20 cellular contexts compared by ENCODE assay signal in the genomic region with DNA sequence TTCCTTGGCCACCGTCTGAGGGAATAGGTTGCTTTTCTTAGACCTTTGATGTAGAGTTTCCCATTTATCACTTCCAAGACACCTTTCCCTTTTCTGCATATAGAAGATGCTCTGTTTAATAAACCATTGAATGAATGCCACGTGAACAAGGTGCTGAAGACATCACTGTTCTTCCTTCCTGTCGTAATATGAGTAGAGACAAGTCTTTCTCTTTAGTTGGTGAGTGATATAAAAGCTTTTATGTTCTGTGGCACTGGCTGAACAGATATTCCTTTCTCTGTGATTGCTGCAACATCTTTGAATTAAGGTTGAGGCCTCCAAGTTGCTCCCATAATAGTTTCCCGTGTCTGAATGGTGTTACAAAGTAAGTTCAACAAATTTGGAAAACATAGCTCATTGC. TPM values are rescaled to one million over a fixed set of nuclear protein-coding genes. Genes with fewer than 3 reads are reported as not detected.
DNase-seq lines count a peak whose midpoint lies in the region; TF ChIP-seq lines count a peak whose summit lies in the region.
"Had no signal": no experiment of that assay in that cellular context is flagged by ENCODE, and none has a peak within 500 bp of the region (broad histone marks: within the 10 kb centered on the region; RNA-seq: fewer than 3 reads in every experiment).

No MANE protein-coding gene starts in this region.

- peak overlapping the region; percentile 52 for H3K27ac Mint-ChIP-seq in activated CD4-positive, alpha-beta T cell treated with anti-CD3 and anti-CD28 coated beads, Interleukin-2, amount 10 ng/mL, durations not matched to agents 7 days and 5 days
- H3K27ac Mint-ChIP-seq: nephron had no signal

- in situ Hi-C loops in SK-MEL-5 (cut with HindIII; ENCODE audit: low pct_unique_long_range_greater_than_20kb, low sequenced_read_pairs), result no loop called here

- TF ChIP-seq CTCF in neural cell (IDR thresholded peaks at IDR 0.05; ENCODE audit: poor library complexity, severe bottlenecking) (no peak), colonic mucosa (IDR thresholded peaks at IDR 0.05) (no peak)

- peak overlapping the region; percentile 31 for H3K4me2 ChIP-seq in neural cell (ENCODE audit: low read length)
- H3K4me2 ChIP-seq: BLaER1 treated with 17β-estradiol and CSF1 and Interleukin-3, amounts not matched to agents 10 nM and 100 nM had no signal

- CTCF ChIA-PET in activated CD4-positive, alpha-beta T cell treated with anti-CD3 and anti-CD28 coated beads, Interleukin-2, amount 10 ng/mL, durations not matched to agents 7 days and 5 days (lab: Charles Lee), result interaction anchor here (0.7 to 1.6 kb wide), 3 partner anchors 23 to 135 kb away, joined by 4 to 7 read pairs (median 4); no protein-coding TSS in a partner anchor

- H3K4me1 ChIP-seq in adipocyte (ENCODE audit: control insufficient read depth, insufficient read depth, low read length) (peaks cover 65% of the 10 kb centered on the region), colonic mucosa (no peaks in the 10 kb centered on the region)

- H3K4me3 ChIP-seq in adipocyte (ENCODE audit: low read length), result no peak overlapping the region
- no peak overlapping the region for H3K4me3 ChIP-seq in neural cell (ENCODE audit: low read length)
- no peak overlapping the region for H3K4me3 ChIP-seq in colonic mucosa
- H3K4me3 ChIP-seq: BLaER1 treated with 17β-estradiol and CSF1 and Interleukin-3, amounts not matched to agents 10 nM and 100 nM; dorsolateral prefrontal cortex; lung; spleen had no signal

- H3K27me3 Mint-ChIP-seq in activated CD4-positive, alpha-beta T cell treated with anti-CD3 and anti-CD28 coated beads, Interleukin-2, amount 10 ng/mL, durations not matched to agents 7 days and 5 days, result no peaks in the 10 kb centered on the region

- H3K27ac ChIP-seq in neural cell (ENCODE audit: low read length), result no peak overlapping the region
- H3K27ac ChIP-seq in colonic mucosa, result no peak overlapping the region
- H3K27ac ChIP-seq: BLaER1 treated with 17β-estradiol and CSF1 and Interleukin-3, amounts not matched to agents 10 nM and 100 nM; dorsolateral prefrontal cortex had no signal

- H4K20me1 ChIP-seq in neural cell (ENCODE audit: insufficient read depth), result no peaks in the 10 kb centered on the region

- no peak overlapping the region for H3K4me3 Mint-ChIP-seq in activated CD4-positive, alpha-beta T cell treated with anti-CD3 and anti-CD28 coated beads, Interleukin-2, amount 10 ng/mL, durations not matched to agents 7 days and 5 days
- H3K4me3 Mint-ChIP-seq: nephron had no signal

- H3K36me3 Mint-ChIP-seq in activated CD4-positive, alpha-beta T cell treated with anti-CD3 and anti-CD28 coated beads, Interleukin-2, amount 10 ng/mL, durations not matched to agents 7 days and 5 days (ENCODE audit: low read depth), result peaks cover 46% of the 10 kb centered on the region

- TF ChIP-seq RAD21 in neural cell (conservative IDR thresholded peaks at IDR 0.05), result no peak

- no peak for DNase-seq in activated CD4-positive, alpha-beta T cell treated with anti-CD3 and anti-CD28 coated beads, Interleukin-2, amount 10 ng/mL, durations not matched to agents 7 days and 5 days
- no peak for DNase-seq in activated CD4-positive, alpha-beta T cell treated with anti-CD3 and anti-CD28 coated beads for 4 hours
- peak; percentile 91 for DNase-seq in SK-MEL-5 (ENCODE audit: low read depth, low spot score)
- no peak for DNase-seq in adipocyte (ENCODE audit: low read depth)
- DNase-seq in NCI-H748 treated with DMSO at 0.1 percent for 48 hours (lab: John Stamatoyannopoulos, UW), result no peak
- DNase-seq in colonic mucosa, result no peak
- no peak for DNase-seq in H4 (ENCODE audit: low spot score)
- DNase-seq: activated CD4-positive, alpha-beta T cell treated with anti-CD3 and anti-CD28 coated beads, Interleukin-2, amount 50 U/mL, for 4 hours; activated gamma-delta T cell treated with Interleukin-2 at 50 U/mL for 16 hours; DMS79 treated with DMSO at 0.1 percent for 48 hours; dorsolateral prefrontal cortex; GOT3; NCI-H1092; NCI-H2107; NCI-H774; spleen had no signal

- no peaks in the 10 kb centered on the region for H3K79me2 ChIP-seq in neural cell (replicated peaks; ENCODE audit: insufficient read depth, low read length)

- TF ChIP-seq EP300 in neural cell (conservative IDR thresholded peaks at IDR 0.05; ENCODE audit: poor library complexity, severe bottlenecking), result no peak

- peaks cover 73% of the 10 kb centered on the region for H3K4me1 Mint-ChIP-seq in activated CD4-positive, alpha-beta T cell treated with anti-CD3 and anti-CD28 coated beads, Interleukin-2, amount 10 ng/mL, durations not matched to agents 7 days and 5 days

- POLR2A ChIA-PET in activated CD4-positive, alpha-beta T cell treated with anti-CD3 and anti-CD28 coated beads, Interleukin-2, amount 10 ng/mL, durations not matched to agents 7 days and 5 days (lab: Charles Lee), result no interaction called here

- H3K9me3 ChIP-seq in adipocyte (ENCODE audit: control insufficient read depth, low read length), result no peaks in the 10 kb centered on the region
- no peaks in the 10 kb centered on the region for H3K9me3 ChIP-seq in neural cell (ENCODE audit: low read length)
- no peaks in the 10 kb centered on the region for H3K9me3 ChIP-seq in colonic mucosa
- H3K9me3 ChIP-seq: spleen had no signal

- H3K9me2 ChIP-seq in neural cell (ENCODE audit: insufficient read depth, low read length), result no peaks in the 10 kb centered on the region

- H3K36me3 ChIP-seq in adipocyte (ENCODE audit: control insufficient read depth, insufficient read depth, low read length, severe bottlenecking) (no peaks in the 10 kb centered on the region), neural cell (ENCODE audit: insufficient read depth, low read length) (no peaks in the 10 kb centered on the region), colonic mucosa (no peaks in the 10 kb centered on the region)
- H3K36me3 ChIP-seq: spleen had no signal

- H3K9ac ChIP-seq in adipocyte (ENCODE audit: low read length) (peak overlapping the region; percentile 66), neural cell (ENCODE audit: low read length) (no peak overlapping the region), colonic mucosa (ENCODE audit: low read depth in 2 of 2, low read length in 2 of 2) (no peak overlapping the region)

- intact Hi-C loops in colonic mucosa (cut with DNase I), result no loop called here

- H3F3A ChIP-seq in neural cell (ENCODE audit: insufficient read depth, low read length, poor library complexity, severe bottlenecking), result no peaks in the 10 kb centered on the region

- H2AFZ ChIP-seq in neural cell (ENCODE audit: low read depth, low read length), result no peak overlapping the region

- H3K9me3 Mint-ChIP-seq in activated CD4-positive, alpha-beta T cell treated with anti-CD3 and anti-CD28 coated beads, Interleukin-2, amount 10 ng/mL, durations not matched to agents 7 days and 5 days, result peaks cover 8% of the 10 kb centered on the region
- H3K9me3 Mint-ChIP-seq: nephron had no signal

- no peaks in the 10 kb centered on the region for H3K27me3 ChIP-seq in adipocyte (replicated peaks; ENCODE audit: control insufficient read depth, insufficient read depth, low read length)
- no peaks in the 10 kb centered on the region for H3K27me3 ChIP-seq in neural cell (ENCODE audit: insufficient read depth, low read depth, low read length)
- H3K27me3 ChIP-seq in colonic mucosa, result no peaks in the 10 kb centered on the region
- H3K27me3 ChIP-seq: BLaER1 treated with 17β-estradiol and CSF1 and Interleukin-3, amounts not matched to agents 10 nM and 100 nM; dorsolateral prefrontal cortex; spleen had no signal

TF ChIP-seq in neural cell, 6 proteins besides CTCF, POLR2A, EP300 and RAD21:
- TF ChIP-seq MXI1 (conservative IDR thresholded peaks at IDR 0.05; ENCODE audit: poor library complexity, severe bottlenecking) (no peak), TAF1 (IDR thresholded peaks at IDR 0.05; ENCODE audit: low read depth) (no peak), POLR2AphosphoS5 (IDR thresholded peaks at IDR 0.05) (no peak), SMC3 (conservative IDR thresholded peaks at IDR 0.05; ENCODE audit: poor library complexity) (no peak), EZH2 (IDR thresholded peaks at IDR 0.05; ENCODE audit: borderline replicate concordance, insufficient read depth, low read length, poor library complexity, severe bottlenecking) (no peak)
- TF ChIP-seq, protein P1, sequence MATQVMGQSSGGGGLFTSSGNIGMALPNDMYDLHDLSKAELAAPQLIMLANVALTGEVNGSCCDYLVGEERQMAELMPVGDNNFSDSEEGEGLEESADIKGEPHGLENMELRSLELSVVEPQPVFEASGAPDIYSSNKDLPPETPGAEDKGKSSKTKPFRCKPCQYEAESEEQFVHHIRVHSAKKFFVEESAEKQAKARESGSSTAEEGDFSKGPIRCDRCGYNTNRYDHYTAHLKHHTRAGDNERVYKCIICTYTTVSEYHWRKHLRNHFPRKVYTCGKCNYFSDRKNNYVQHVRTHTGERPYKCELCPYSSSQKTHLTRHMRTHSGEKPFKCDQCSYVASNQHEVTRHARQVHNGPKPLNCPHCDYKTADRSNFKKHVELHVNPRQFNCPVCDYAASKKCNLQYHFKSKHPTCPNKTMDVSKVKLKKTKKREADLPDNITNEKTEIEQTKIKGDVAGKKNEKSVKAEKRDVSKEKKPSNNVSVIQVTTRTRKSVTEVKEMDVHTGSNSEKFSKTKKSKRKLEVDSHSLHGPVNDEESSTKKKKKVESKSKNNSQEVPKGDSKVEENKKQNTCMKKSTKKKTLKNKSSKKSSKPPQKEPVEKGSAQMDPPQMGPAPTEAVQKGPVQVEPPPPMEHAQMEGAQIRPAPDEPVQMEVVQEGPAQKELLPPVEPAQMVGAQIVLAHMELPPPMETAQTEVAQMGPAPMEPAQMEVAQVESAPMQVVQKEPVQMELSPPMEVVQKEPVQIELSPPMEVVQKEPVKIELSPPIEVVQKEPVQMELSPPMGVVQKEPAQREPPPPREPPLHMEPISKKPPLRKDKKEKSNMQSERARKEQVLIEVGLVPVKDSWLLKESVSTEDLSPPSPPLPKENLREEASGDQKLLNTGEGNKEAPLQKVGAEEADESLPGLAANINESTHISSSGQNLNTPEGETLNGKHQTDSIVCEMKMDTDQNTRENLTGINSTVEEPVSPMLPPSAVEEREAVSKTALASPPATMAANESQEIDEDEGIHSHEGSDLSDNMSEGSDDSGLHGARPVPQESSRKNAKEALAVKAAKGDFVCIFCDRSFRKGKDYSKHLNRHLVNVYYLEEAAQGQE (IDR thresholded peaks at IDR 0.05; ENCODE audit: borderline replicate concordance), result no peak

RNA-seq across cellular contexts. Expression of gene TTC39C, which starts 38.7 kb away (rescaled TPM):
- 10 to 100 TPM; 93.0 to 93.5 TPM for total RNA-seq in activated CD4-positive, alpha-beta T cell treated with anti-CD3 and anti-CD28 coated beads, Interleukin-2, amount 10 ng/mL, durations not matched to agents 7 days and 5 days
- 23.8 and 26.1 TPM in 2 replicates for total RNA-seq in SK-MEL-5 (2014; rRNA removed; shearing (Covaris generic))
- 16.6 and 17.8 TPM in 2 replicates for polyA plus RNA-seq in SK-MEL-5 (2015; cell fraction: cytosol; rRNA removed)
- polyA plus RNA-seq in SK-MEL-5 (2015; cell fraction: nucleus; rRNA removed), result 27.3 and 28.8 TPM in 2 replicates
- 19.9 and 29.7 TPM in 2 replicates for polyA plus RNA-seq in neural cell
- polyA minus RNA-seq in neural cell, result 61.4 and 62.5 TPM in 2 replicates
- total RNA-seq in colonic mucosa, result 1 to 10 TPM; 8.8 to 9.5 TPM
- total RNA-seq in H4 (2014; rRNA removed; shearing (Covaris generic)), result 20.8 and 21.3 TPM in 2 replicates
